ENCODE assay signal across 20 cellular contexts in the genomic region with DNA sequence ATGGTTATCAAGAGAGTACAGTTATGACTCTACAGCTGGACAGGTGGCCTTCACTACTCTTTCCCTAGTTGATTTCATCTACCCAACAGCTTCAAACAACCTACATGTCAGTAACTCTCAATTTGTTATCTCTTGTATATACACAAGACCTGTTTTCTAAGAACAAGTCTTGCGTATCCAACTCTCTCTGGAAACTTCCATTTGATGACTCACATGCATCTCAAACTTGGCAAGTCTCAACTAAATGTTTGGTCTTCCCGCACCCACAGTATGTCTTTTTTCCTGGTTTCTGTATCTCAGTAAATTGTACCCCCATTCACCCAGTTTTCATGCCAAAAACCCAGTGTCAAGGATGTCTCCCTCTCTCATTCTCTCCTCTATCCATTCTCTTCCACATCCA.
DNase-seq lines count a peak whose midpoint lies in the region; ATAC-seq, FAIRE-seq and TF ChIP-seq lines count a peak whose summit lies in the region.
"Had no signal": no experiment of that assay in that cellular context is flagged by ENCODE, and none has a peak within 500 bp of the region (broad histone marks: within the 10 kb centered on the region; RNA-seq: fewer than 3 reads in every experiment).

No MANE protein-coding gene starts in this region.

- H3K27ac ChIP-seq in PC-3 (ENCODE audit: low read length) (no peak overlapping the region), coronary artery (no peak overlapping the region)
- no peak overlapping the region for H3K27ac ChIP-seq in naive thymus-derived CD4-positive, alpha-beta T cell (ENCODE audit: low read depth, low read length)

- no peak overlapping the region for H2AFZ ChIP-seq in PC-3 (ENCODE audit: low read length)

- no peaks in the 10 kb centered on the region for H3K9me2 ChIP-seq in PC-3 (replicated peaks; ENCODE audit: low read length)

- BruUV-seq in PC-3 (replicated peaks; lab: Mats Ljungman, UMichigan), result no TSS peak

- ATAC-seq in PC-3 (no peak), left cardiac atrium (no peak)
- no peak for ATAC-seq in naive thymus-derived CD4-positive, alpha-beta T cell
- ATAC-seq: GM12878, HCT116 had no signal

- no peaks in the 10 kb centered on the region for H3K9me3 Mint-ChIP-seq in naive thymus-derived CD4-positive, alpha-beta T cell

- H3K4me2 ChIP-seq in PC-3 (ENCODE audit: low read length), result no peak overlapping the region

- H3K9ac ChIP-seq in PC-3 (ENCODE audit: low read length), result no peak overlapping the region

- H3K4me3 ChIP-seq in PC-3 (ENCODE audit: low read length) (no peak overlapping the region), bronchial epithelial cell (ENCODE audit: low read depth, low read length) (no peak overlapping the region), coronary artery (no peak overlapping the region)
- H3K4me3 ChIP-seq in naive thymus-derived CD4-positive, alpha-beta T cell (ENCODE audit: low read length), result no peak overlapping the region
- H3K4me3 ChIP-seq: GM12878 had no signal

- no peaks in the 10 kb centered on the region for H4K20me1 ChIP-seq in PC-3 (ENCODE audit: low read length)

- no peak overlapping the region for H3K27ac Mint-ChIP-seq in naive thymus-derived CD4-positive, alpha-beta T cell
- H3K27ac Mint-ChIP-seq: CD14-positive monocyte had no signal

- CTCF ChIA-PET in PC-3 (lab: Charles Lee), result no interaction called here
- CTCF ChIA-PET in naive thymus-derived CD4-positive, alpha-beta T cell (lab: Charles Lee), result no interaction called here

- POLR2A ChIA-PET in PC-3 (lab: Charles Lee; ENCODE audit: unreplicated experiment), result no interaction called here
- POLR2A ChIA-PET in naive thymus-derived CD4-positive, alpha-beta T cell (lab: Charles Lee), result no interaction called here

- no peaks in the 10 kb centered on the region for H3K9me3 ChIP-seq in PC-3 (ENCODE audit: low read length)
- H3K9me3 ChIP-seq in naive thymus-derived CD4-positive, alpha-beta T cell (ENCODE audit: control insufficient read depth in 2 of 3, low read length in 3 of 3), result no peaks in the 10 kb centered on the region
- H3K9me3 ChIP-seq: Caco-2 had no signal

- H3K4me1 ChIP-seq in PC-3 (ENCODE audit: insufficient read depth, low read length), result no peaks in the 10 kb centered on the region
- no peaks in the 10 kb centered on the region for H3K4me1 ChIP-seq in naive thymus-derived CD4-positive, alpha-beta T cell (ENCODE audit: control insufficient read depth in 2 of 2, insufficient read depth in 2 of 2, low read length in 2 of 2)
- H3K4me1 ChIP-seq: Caco-2 had no signal

- TF ChIP-seq CTCF in PC-3 (conservative IDR thresholded peaks at IDR 0.05; ENCODE audit: low read depth, low read length), result no peak
- no peak for TF ChIP-seq CTCF in bronchial epithelial cell (IDR thresholded peaks at IDR 0.05; ENCODE audit: insufficient read depth, low read length, severe bottlenecking)
- TF ChIP-seq CTCF in coronary artery (IDR thresholded peaks at IDR 0.05), result no peak

- intact Hi-C loops in PC-3 (cut with micrococcal nuclease) (no loop called here), left cardiac atrium (cut with DNase I) (no loop called here)
- intact Hi-C loops in naive thymus-derived CD4-positive, alpha-beta T cell (cut with micrococcal nuclease), result no loop called here

- DNase-seq in PC-3, result peak; percentile 34
- DNase-seq in bronchial epithelial cell (ENCODE audit: low read depth), result peak; percentile 79
- peak; percentile 22 for DNase-seq in fibroblast of peridontal ligament (ENCODE audit: extremely low read depth)
- DNase-seq in renal cortical epithelial cell (ENCODE audit: low read depth), result peak; percentile 80
- DNase-seq in left cardiac atrium, result no peak
- DNase-seq in coronary artery (ENCODE audit: low spot score), result no peak
- no peak for DNase-seq in COR-L47 (lab: John Stamatoyannopoulos, UW)
- DNase-seq in naive thymus-derived CD4-positive, alpha-beta T cell, result no peak
- DNase-seq: Caco-2; DMS79; NCI-H146; NCI-H2081 treated with DMSO at 0.1 percent for 48 hours; NCI-H345; NCI-H69; NK-92 treated with Interleukin-12 subunit alpha and Interleukin-12 subunit beta, amount 100 ng/mL, for 24 hours; OCI-M1 had no signal

- no peaks in the 10 kb centered on the region for H3K79me2 ChIP-seq in PC-3 (ENCODE audit: low read length)

- peaks cover 0 to 6% (median 0%) of the 10 kb centered on the region in 7 donors for H3K4me1 Mint-ChIP-seq in naive thymus-derived CD4-positive, alpha-beta T cell
- H3K4me1 Mint-ChIP-seq: CD14-positive monocyte had no signal

- H3F3A ChIP-seq in PC-3 (ENCODE audit: low read length, unreplicated experiment), result no peaks in the 10 kb centered on the region

- H3K36me3 ChIP-seq in PC-3 (ENCODE audit: low read depth, low read length) (no peaks in the 10 kb centered on the region), bronchial epithelial cell (ENCODE audit: control insufficient read depth, insufficient read depth, low read length) (no peaks in the 10 kb centered on the region)
- peaks cover 0 to 3% (median 0%) of the 10 kb centered on the region in 3 experiments for H3K36me3 ChIP-seq in naive thymus-derived CD4-positive, alpha-beta T cell (ENCODE audit: control insufficient read depth in 2 of 3, insufficient read depth in 3 of 3, low read length in 3 of 3)

- H3K36me3 Mint-ChIP-seq in naive thymus-derived CD4-positive, alpha-beta T cell, result peaks cover 2 to 13% (median 7%) of the 10 kb centered on the region in 5 donors

- no peaks in the 10 kb centered on the region for H3K27me3 Mint-ChIP-seq in naive thymus-derived CD4-positive, alpha-beta T cell

- H3K27me3 ChIP-seq in PC-3 (ENCODE audit: low read length) (no peaks in the 10 kb centered on the region), bronchial epithelial cell (ENCODE audit: control insufficient read depth, insufficient read depth, low read length) (no peaks in the 10 kb centered on the region)
- H3K27me3 ChIP-seq in naive thymus-derived CD4-positive, alpha-beta T cell (ENCODE audit: control insufficient read depth in 2 of 2, insufficient read depth in 2 of 2, low read length in 2 of 2), result no peaks in the 10 kb centered on the region

- no peak for FAIRE-seq in bronchial epithelial cell (lab: Jason Lieb, UNC)
- FAIRE-seq: GM12878, GM19239 had no signal

- H3K4me3 Mint-ChIP-seq in naive thymus-derived CD4-positive, alpha-beta T cell, result no peak overlapping the region
- H3K4me3 Mint-ChIP-seq: CD14-positive monocyte had no signal

Comparison
In these comparisons a context has a peak if more than half of its experiments do, and no peak if none do; other contexts are left out.
1. DNase-seq: peak in PC-3 (single experiment), bronchial epithelial cell (single experiment), fibroblast of peridontal ligament (single experiment) and renal cortical epithelial cell (single experiment); none in left cardiac atrium (single experiment), coronary artery (single experiment), COR-L47 (single experiment) and naive thymus-derived CD4-positive, alpha-beta T cell (0 of 9).